ENCODE assay signal across 20 cellular contexts in genomic region chr21:27505516-27505915, GRCh38.
DNase-seq lines count a peak whose midpoint lies in the region; ATAC-seq and TF ChIP-seq lines count a peak whose summit lies in the region.
"Had no signal": no experiment of that assay in that cellular context is flagged by ENCODE, and none has a peak within 500 bp of the region (broad histone marks: within the 10 kb centered on the region; RNA-seq: fewer than 3 reads in every experiment).

No MANE protein-coding gene starts in this region.

- TF ChIP-seq POLR2A in heart left ventricle (IDR thresholded peaks at IDR 0.05): no peak

- 46 to 57% (median 55%) methylated on average over 1 of the region's 1 CpG for WGBS in heart left ventricle, 4 donors

- H3K27ac ChIP-seq in heart left ventricle: no peak overlapping the region
- no peak overlapping the region for H3K27ac ChIP-seq in WERI-Rb-1
- H3K27ac ChIP-seq: body of pancreas, foreskin keratinocyte, RWPE1, sigmoid colon, upper lobe of left lung had no signal

- TF ChIP-seq CTCF in fibroblast of the aortic adventitia (IDR thresholded peaks at IDR 0.05; ENCODE audit: insufficient read depth, low read length) (no peak), heart left ventricle (IDR thresholded peaks at IDR 0.05) (no peak), WERI-Rb-1 (IDR thresholded peaks at IDR 0.05; ENCODE audit: low read depth, low read length) (no peak)

- intact Hi-C loops in heart left ventricle (cut with DNase I): no loop called here

- H3K27me3 ChIP-seq in heart left ventricle (no peaks in the 10 kb centered on the region), WERI-Rb-1 (ENCODE audit: insufficient read depth, low read depth, severe bottlenecking) (peaks cover 42% of the 10 kb centered on the region)
- H3K27me3 ChIP-seq: body of pancreas, foreskin keratinocyte, sigmoid colon, upper lobe of left lung had no signal

- ATAC-seq in SK-N-SH treated with all-trans-retinoic acid at 6 μM for 48 hours: peak; percentile 89
- no peak for ATAC-seq in heart left ventricle
- ATAC-seq: activated CD8-positive, alpha-beta memory T cell treated with anti-CD3 and anti-CD28 coated beads, Interleukin-2, amount 10 ng/mL, durations not matched to agents 7 days and 5 days; body of pancreas; foreskin keratinocyte had no signal

- no peak overlapping the region for H3K4me3 ChIP-seq in fibroblast of the aortic adventitia (ENCODE audit: low read depth, low read length)
- no peak overlapping the region for H3K4me3 ChIP-seq in heart left ventricle
- H3K4me3 ChIP-seq in WERI-Rb-1 (ENCODE audit: low read depth, low read length): no peak overlapping the region
- H3K4me3 ChIP-seq: body of pancreas, sigmoid colon, upper lobe of left lung had no signal

- H3K4me1 ChIP-seq in heart left ventricle: no peaks in the 10 kb centered on the region
- H3K4me1 ChIP-seq: body of pancreas, upper lobe of left lung had no signal

- H3K9me3 ChIP-seq in heart left ventricle (no peaks in the 10 kb centered on the region), WERI-Rb-1 (ENCODE audit: severe bottlenecking) (no peaks in the 10 kb centered on the region)
- H3K9me3 ChIP-seq: body of pancreas, sigmoid colon, upper lobe of left lung had no signal

- DNase-seq in EL: peak; percentile 92
- peak; percentile 95 for DNase-seq in fibroblast of the aortic adventitia (ENCODE audit: low read depth)
- DNase-seq in smooth muscle cell of the brain vasculature (ENCODE audit: low read depth, low spot score): peak; percentile 28
- DNase-seq in heart left ventricle: no peak
- DNase-seq in OCI-M2 (lab: John Stamatoyannopoulos, UW; ENCODE audit: unreplicated experiment): no peak
- no peak for DNase-seq in WERI-Rb-1
- DNase-seq: activated CD4-positive, CD25-positive, alpha-beta regulatory T cell treated with anti-CD3 and anti-CD28 coated beads, Interleukin-2, amount 50 U/mL, for 72 hours; activated CD8-positive, alpha-beta memory T cell treated with anti-CD3 and anti-CD28 coated beads, Interleukin-2, amount 10 ng/mL, durations not matched to agents 7 days and 5 days; activated gamma-delta T cell; body of pancreas; CD4-positive, alpha-beta T cell; foreskin keratinocyte; GDM1; NCI-H2081 treated with DMSO at 0.1 percent for 48 hours; sigmoid colon; stimulated activated CD4-positive, alpha-beta T cell treated with anti-CD3 and anti-CD28 coated beads, Interleukin-4, amount 100 ng/mL, for 4 hours; T-helper 1 cell; upper lobe of left lung had no signal

- H3K36me3 ChIP-seq in heart left ventricle (no peaks in the 10 kb centered on the region), WERI-Rb-1 (no peaks in the 10 kb centered on the region)
- H3K36me3 ChIP-seq: sigmoid colon, upper lobe of left lung had no signal

TF ChIP-seq in SK-N-SH treated with all-trans-retinoic acid at 6 μM for 48 hours, 23 proteins besides CTCF, POLR2A, EP300 and RAD21:
- TF ChIP-seq ISL1 (CRISPR knock-in tag; IDR thresholded peaks at IDR 0.05): peak; percentile 83
- peak; percentile 34; the same call in 1 of the 2 replicates for TF ChIP-seq TOX (CRISPR knock-in tag; IDR thresholded peaks at IDR 0.05; ENCODE audit: borderline replicate concordance)
- no peak for TF ChIP-seq ZC3H10 (CRISPR knock-in tag; IDR thresholded peaks at IDR 0.05)
- no peak for TF ChIP-seq ZNF565 (CRISPR knock-in tag; conservative IDR thresholded peaks at IDR 0.05; ENCODE audit: low read depth)
- TF ChIP-seq ZNF70 (CRISPR knock-in tag; IDR thresholded peaks at IDR 0.05): no peak
- no peak for TF ChIP-seq ZNF8 (CRISPR knock-in tag; IDR thresholded peaks at IDR 0.05)
- no peak for TF ChIP-seq GLIS3 (CRISPR knock-in tag; IDR thresholded peaks at IDR 0.05)

Comparison
In these comparisons a context has a peak if more than half of its experiments do, and no peak if none do; other contexts are left out.
1. DNase-seq: peak in EL (single experiment), fibroblast of the aortic adventitia (single experiment) and smooth muscle cell of the brain vasculature (single experiment); none in heart left ventricle (0 of 5), OCI-M2 (single experiment) and WERI-Rb-1 (single experiment).